ENCODE assay signal across 18 cellular contexts in the genomic region with DNA sequence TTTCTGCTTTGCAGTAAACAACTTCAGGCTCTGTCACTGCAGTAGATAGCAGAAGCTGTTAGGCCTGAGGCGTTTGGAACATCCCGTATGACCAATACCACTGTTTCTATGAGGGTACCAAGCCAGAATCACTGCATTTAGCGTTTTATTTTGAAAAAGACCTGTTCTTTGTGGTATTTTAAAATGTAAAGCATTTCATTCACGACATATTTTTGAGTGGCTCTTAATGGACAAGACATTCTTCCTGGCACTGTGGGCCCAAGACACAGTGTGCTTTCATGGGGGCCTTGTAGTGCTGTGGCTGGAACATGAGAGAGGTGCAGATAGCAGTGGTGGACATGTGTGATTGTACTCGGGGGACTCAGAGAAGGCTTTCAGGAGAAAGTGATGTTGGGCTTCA.
A peak's percentile ranks its signal among the peaks of the same experiment; 100 is the strongest.
DNase-seq lines count a peak whose midpoint lies in the region; ATAC-seq, FAIRE-seq and TF ChIP-seq lines count a peak whose summit lies in the region.
"Had no signal": no experiment of that assay in that cellular context is flagged by ENCODE, and none has a peak within 500 bp of the region (broad histone marks: within the 10 kb centered on the region; RNA-seq: fewer than 3 reads in every experiment).

No MANE protein-coding gene starts in this region.

- peak overlapping the region; percentile 57 for H3K27ac Mint-ChIP-seq in stimulated activated naive CD8-positive, alpha-beta T cell treated with anti-CD3 and anti-CD28 coated beads, Interleukin-15, Interleukin-2, amounts not matched to agents 100 ng/mL and 50 ng/mL, for 24 hours
- H3K27ac Mint-ChIP-seq in naive B cell: peak overlapping the region in 4 of 6 donors; percentile 43 to 80 (median 56)

- peaks cover 65% of the 10 kb centered on the region for H3K36me3 Mint-ChIP-seq in stimulated activated naive CD8-positive, alpha-beta T cell treated with anti-CD3 and anti-CD28 coated beads, Interleukin-15, Interleukin-2, amounts not matched to agents 100 ng/mL and 50 ng/mL, for 24 hours (ENCODE audit: low read depth)
- peaks cover 14 to 32% of the 10 kb centered on the region in 2 donors for H3K36me3 Mint-ChIP-seq in naive B cell

- H3K4me1 Mint-ChIP-seq in stimulated activated naive CD8-positive, alpha-beta T cell treated with anti-CD3 and anti-CD28 coated beads, Interleukin-15, Interleukin-2, amounts not matched to agents 100 ng/mL and 50 ng/mL, for 24 hours (ENCODE audit: low read depth): peaks cover 10% of the 10 kb centered on the region
- H3K4me1 Mint-ChIP-seq in naive B cell: peaks cover 40 to 50% (median 41%) of the 10 kb centered on the region in 3 donors

- H3K4me3 Mint-ChIP-seq in stimulated activated naive CD8-positive, alpha-beta T cell treated with anti-CD3 and anti-CD28 coated beads, Interleukin-15, Interleukin-2, amounts not matched to agents 100 ng/mL and 50 ng/mL, for 24 hours: no peak overlapping the region
- H3K4me3 Mint-ChIP-seq in naive B cell: peak overlapping the region in 1 of 8 donors; percentile 2

- H3K36me3 ChIP-seq in mucosa of descending colon (ENCODE audit: low read depth): no peaks in the 10 kb centered on the region

- no peak for DNase-seq in stimulated activated naive CD8-positive, alpha-beta T cell treated with anti-CD3 and anti-CD28 coated beads, Interleukin-15, Interleukin-2, amounts not matched to agents 100 U/mL and 50 U/mL, for 24 hours
- DNase-seq in HTR-8/SVneo (ENCODE audit: insufficient read length, low spot score) (no peak), naive B cell (no peak), mucosa of descending colon (no peak), GM13976 (ENCODE audit: low spot score) (no peak)
- DNase-seq: HCEC 1CT, NCI-H1417 treated with DMSO at 0.1 percent for 48 hours, NCI-H187 treated with DMSO at 0.1 percent for 48 hours, NCI-H2227 treated with DMSO at 0.1 percent for 48 hours, NCI-H510A treated with DMSO at 0.1 percent for 48 hours, NCI-H774, OCI-M1, RPMI8226, SHP77 treated with DMSO at 0.1 percent for 48 hours, SK-N-SH had no signal

- no peaks in the 10 kb centered on the region for H3K9me3 Mint-ChIP-seq in stimulated activated naive CD8-positive, alpha-beta T cell treated with anti-CD3 and anti-CD28 coated beads, Interleukin-15, Interleukin-2, amounts not matched to agents 100 ng/mL and 50 ng/mL, for 24 hours
- no peaks in the 10 kb centered on the region for H3K9me3 Mint-ChIP-seq in naive B cell

- H3K27me3 Mint-ChIP-seq in stimulated activated naive CD8-positive, alpha-beta T cell treated with anti-CD3 and anti-CD28 coated beads, Interleukin-15, Interleukin-2, amounts not matched to agents 100 ng/mL and 50 ng/mL, for 24 hours: no peaks in the 10 kb centered on the region
- no peaks in the 10 kb centered on the region for H3K27me3 Mint-ChIP-seq in naive B cell

- no peaks in the 10 kb centered on the region for H3K4me1 ChIP-seq in mucosa of descending colon (ENCODE audit: low read depth)

- peak; percentile 49 for FAIRE-seq in HTR-8/SVneo (lab: Jason Lieb, UNC)
- FAIRE-seq: D721Med had no signal

- ATAC-seq in stimulated activated naive CD8-positive, alpha-beta T cell treated with anti-CD3 and anti-CD28 coated beads, Interleukin-15, Interleukin-2, amounts not matched to agents 100 U/mL and 50 U/mL, for 24 hours: no peak
- ATAC-seq in naive B cell (ENCODE audit: low read depth in 2 of 2): no peak
- ATAC-seq in mucosa of descending colon: no peak
- no peak for ATAC-seq in GM19452 (IDR thresholded peaks at IDR 0.05; ENCODE audit: unreplicated experiment)

- H3K9me3 ChIP-seq in mucosa of descending colon: no peaks in the 10 kb centered on the region
- H3K9me3 ChIP-seq: SK-N-SH had no signal

- TF ChIP-seq CTCF in mucosa of descending colon (IDR thresholded peaks at IDR 0.05): no peak
- no peak for TF ChIP-seq CTCF in GM13976 (IDR thresholded peaks at IDR 0.05; ENCODE audit: borderline replicate concordance, control extremely low read depth, extremely low read depth, insufficient read depth, missing control alignments)

- H3K4me3 ChIP-seq in mucosa of descending colon: no peak overlapping the region

- intact Hi-C loops in mucosa of descending colon (cut with DNase I, micrococcal nuclease): no loop called here

- in situ Hi-C loops in GM13976 (cut with MboI; ENCODE audit: low sequenced_read_pairs, unreplicated experiment): no loop called here
